9 cellular contexts compared by ENCODE assay signal in the genomic region with DNA sequence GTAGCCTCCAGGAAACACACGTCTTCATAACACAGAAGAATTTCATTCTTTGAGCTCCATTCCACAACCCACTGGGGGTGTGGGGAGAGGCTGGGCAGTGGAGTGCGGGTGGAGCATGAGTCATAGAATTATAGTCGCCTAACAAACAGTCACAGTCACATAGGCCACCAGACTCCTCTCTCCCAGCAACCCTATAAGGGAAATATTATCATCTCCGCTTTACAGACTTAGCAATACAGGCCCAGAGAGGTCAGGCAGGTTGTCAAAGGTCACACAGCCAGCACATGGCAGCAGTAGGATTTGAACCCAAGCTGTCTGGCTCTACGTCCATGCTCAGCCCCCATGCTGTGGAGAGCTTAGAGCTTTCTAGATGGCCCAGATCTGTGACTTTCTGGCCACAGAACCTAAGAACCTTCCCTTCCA. TPM values are rescaled to one million over a fixed set of nuclear protein-coding genes. Genes with fewer than 3 reads are reported as not detected.
A peak's percentile ranks its signal among the peaks of the same experiment; 100 is the strongest.
DNase-seq lines count a peak whose midpoint lies in the region; ATAC-seq, FAIRE-seq and TF ChIP-seq lines count a peak whose summit lies in the region.
"Had no signal": no experiment of that assay in that cellular context is flagged by ENCODE, and none has a peak within 500 bp of the region (broad histone marks: within the 10 kb centered on the region; RNA-seq: fewer than 3 reads in every experiment).

No MANE protein-coding gene starts in this region.

- H3K4me1 Mint-ChIP-seq in MCF 10A (ENCODE audit: insufficient read depth, unreplicated experiment) = peaks cover 6% of the 10 kb centered on the region
- peaks cover 17% of the 10 kb centered on the region for H3K4me1 Mint-ChIP-seq in activated naive CD8-positive, alpha-beta T cell treated with anti-CD3 and anti-CD28 coated beads for 36 hours

- BruUV-seq in MCF 10A (replicated peaks; lab: Mats Ljungman, UMichigan) = no TSS peak

- peak overlapping the region; percentile 62 for H2BK120ac ChIP-seq in mesenchymal stem cell (ENCODE audit: low read depth, low read length)

- TF ChIP-seq POLR2A in breast epithelium (IDR thresholded peaks at IDR 0.05) = no peak

- H3K9ac ChIP-seq in mesenchymal stem cell (ENCODE audit: low read length) = no peak overlapping the region

- H3K27me3 ChIP-seq in breast epithelium (no peaks in the 10 kb centered on the region), mesenchymal stem cell (ENCODE audit: control insufficient read depth in 1 of 2, insufficient read depth in 1 of 2, low read length in 2 of 2) (no peaks in the 10 kb centered on the region)

- H3K14ac ChIP-seq in mesenchymal stem cell (ENCODE audit: low read length in 2 of 2) = peak overlapping the region in 1 of 2 experiments; percentile 35

- H3K4me3 ChIP-seq in breast epithelium (no peak overlapping the region), mesenchymal stem cell (ENCODE audit: insufficient read depth in 1 of 2, low read depth in 1 of 2, low read length in 2 of 2) (no peak overlapping the region)

- H3K9me3 Mint-ChIP-seq in MCF 10A (ENCODE audit: unreplicated experiment) = no peaks in the 10 kb centered on the region
- H3K9me3 Mint-ChIP-seq in activated naive CD8-positive, alpha-beta T cell treated with anti-CD3 and anti-CD28 coated beads for 36 hours = no peaks in the 10 kb centered on the region

- H3K18ac ChIP-seq in mesenchymal stem cell (ENCODE audit: low read depth in 1 of 2, low read length in 2 of 2) = peak overlapping the region; percentile 16 to 69

- H3K4ac ChIP-seq in mesenchymal stem cell (ENCODE audit: low read depth in 1 of 2, low read length in 2 of 2) = peak overlapping the region; percentile 35 to 81

- no peak for ATAC-seq in HG03521 (IDR thresholded peaks at IDR 0.05; ENCODE audit: unreplicated experiment)

- H3K9me3 ChIP-seq in breast epithelium (no peaks in the 10 kb centered on the region), mesenchymal stem cell (ENCODE audit: control insufficient read depth, low read length) (no peaks in the 10 kb centered on the region)

- peak overlapping the region; percentile 89 for H2BK15ac ChIP-seq in mesenchymal stem cell (ENCODE audit: low read depth, poor library complexity, severe bottlenecking)

- H3K36me3 ChIP-seq in breast epithelium = no peaks in the 10 kb centered on the region
- no peaks in the 10 kb centered on the region for H3K36me3 ChIP-seq in mesenchymal stem cell (ENCODE audit: control insufficient read depth in 1 of 2, insufficient read depth in 2 of 2, low read depth in 1 of 2, low read length in 2 of 2)

- peak; percentile 35 for FAIRE-seq in urothelium cell line (lab: Jason Lieb, UNC)
- FAIRE-seq: bronchial epithelial cell had no signal

- H3K27ac Mint-ChIP-seq in MCF 10A (ENCODE audit: low read depth, unreplicated experiment) = no peak overlapping the region
- peak overlapping the region; percentile 44 for H3K27ac Mint-ChIP-seq in activated naive CD8-positive, alpha-beta T cell treated with anti-CD3 and anti-CD28 coated beads for 36 hours

- H3K27me3 Mint-ChIP-seq in MCF 10A (ENCODE audit: insufficient read depth, unreplicated experiment) = no peaks in the 10 kb centered on the region
- H3K27me3 Mint-ChIP-seq in activated naive CD8-positive, alpha-beta T cell treated with anti-CD3 and anti-CD28 coated beads for 36 hours = no peaks in the 10 kb centered on the region

- no peak overlapping the region for H3K4me2 ChIP-seq in mesenchymal stem cell (ENCODE audit: low read length, poor library complexity, severe bottlenecking)

- CTCF ChIA-PET in MCF 10A (lab: Yijun Ruan, JAX) = interaction anchor here (2.9 kb wide), 1 partner anchor 8 kb away, joined by 11 read pairs; no protein-coding TSS in a partner anchor

- H2BK5ac ChIP-seq in mesenchymal stem cell (ENCODE audit: low read depth, low read length, poor library complexity, severe bottlenecking) = no peak overlapping the region

- peak overlapping the region; percentile 85 to 88 for H3K27ac ChIP-seq in breast epithelium
- no peak overlapping the region for H3K27ac ChIP-seq in mesenchymal stem cell (ENCODE audit: low read length, poor library complexity, severe bottlenecking)

- H3K4me3 Mint-ChIP-seq in MCF 10A (ENCODE audit: unreplicated experiment) = no peak overlapping the region
- H3K4me3 Mint-ChIP-seq in activated naive CD8-positive, alpha-beta T cell treated with anti-CD3 and anti-CD28 coated beads for 36 hours = no peak overlapping the region

- DNase-seq in breast epithelium (ENCODE audit: low spot score in 2 of 2) (no peak), MCF 10A (ENCODE audit: unreplicated experiment) (no peak), mesenchymal stem cell (peak; percentile 68), urothelium cell line (ENCODE audit: low spot score) (no peak), inferior parietal cortex (ENCODE audit: extremely low spot score) (no peak), NCI-H2029 (lab: John Stamatoyannopoulos, UW) (no peak)
- no peak for DNase-seq in activated naive CD8-positive, alpha-beta T cell treated with anti-CD3 and anti-CD28 coated beads for 36 hours

- H4K8ac ChIP-seq in mesenchymal stem cell (ENCODE audit: low read length) = peak overlapping the region; percentile 91

- H3K36me3 Mint-ChIP-seq in MCF 10A (ENCODE audit: insufficient read depth, unreplicated experiment) = no peaks in the 10 kb centered on the region
- H3K36me3 Mint-ChIP-seq in activated naive CD8-positive, alpha-beta T cell treated with anti-CD3 and anti-CD28 coated beads for 36 hours = no peaks in the 10 kb centered on the region

- peak overlapping the region; percentile 64 for H2AK5ac ChIP-seq in mesenchymal stem cell (ENCODE audit: low read length, severe bottlenecking)

- H4K91ac ChIP-seq in mesenchymal stem cell (ENCODE audit: low read length) = peak overlapping the region; percentile 43

- POLR2A ChIA-PET in MCF 10A (lab: Yijun Ruan, JAX) = interaction anchor here (0.9 to 1.5 kb wide), 4 partner anchors 10 to 43 kb away, joined by 4 to 6 read pairs (median 4); a partner anchor contains a TSS

- H3K4me1 ChIP-seq in breast epithelium (peaks cover 0 to 9% of the 10 kb centered on the region in 2 donors), mesenchymal stem cell (ENCODE audit: control insufficient read depth, insufficient read depth, low read depth, low read length) (peaks cover 24% of the 10 kb centered on the region)

- TF ChIP-seq CTCF in breast epithelium (IDR thresholded peaks at IDR 0.05) = no peak
- no peak for TF ChIP-seq CTCF in MCF 10A (IDR thresholded peaks at IDR 0.05; ENCODE audit: unreplicated experiment)

- intact Hi-C loops in breast epithelium (cut with DNase I; ENCODE audit: low total_unique reads) (no loop called here), MCF 10A (cut with micrococcal nuclease) (no loop called here)

- WGBS in mesenchymal stem cell = 47% methylated on average over 4 of the region's 5 CpGs

- no peaks in the 10 kb centered on the region for H3K79me1 ChIP-seq in mesenchymal stem cell (replicated peaks; ENCODE audit: low read length, poor library complexity, severe bottlenecking)

- no peak overlapping the region for H2AFZ ChIP-seq in mesenchymal stem cell (ENCODE audit: low read depth, low read length)

- no peak overlapping the region for H3K23ac ChIP-seq in mesenchymal stem cell (ENCODE audit: low read length in 2 of 2)

- peak overlapping the region; percentile 12 to 18 for H2BK12ac ChIP-seq in mesenchymal stem cell (ENCODE audit: low read length in 2 of 2)

RNA-seq across cellular contexts. Expression of a gene that starts 10.6 kb away (rescaled TPM):
- 100 to 1,000 TPM in 1 of 3 donors, 10 to 100 TPM in 2; 50.6 to 109 (median 59.0) TPM for total RNA-seq in breast epithelium
- total RNA-seq in MCF 10A (2022) = 120 and 161 TPM in 2 replicates
- total RNA-seq in activated naive CD8-positive, alpha-beta T cell treated with anti-CD3 and anti-CD28 coated beads for 36 hours = 100 to 1,000 TPM; 127 to 130 TPM
- polyA plus RNA-seq in mesenchymal stem cell (2013, experiment 1 of 2) = 137 TPM
- polyA plus RNA-seq in mesenchymal stem cell (2013, experiment 2 of 2) = 138 TPM
